Comparison of ENCODE assay signal across 9 cellular contexts in genomic region chr17:40536731-40537171, GRCh38. TPM values are rescaled to one million over a fixed set of nuclear protein-coding genes. Genes with fewer than 3 reads are reported as not detected.
DNase-seq lines count a peak whose midpoint lies in the region; ATAC-seq, FAIRE-seq and TF ChIP-seq lines count a peak whose summit lies in the region.
"Had no signal": no experiment of that assay in that cellular context is flagged by ENCODE, and none has a peak within 500 bp of the region (broad histone marks: within the 10 kb centered on the region; RNA-seq: fewer than 3 reads in every experiment).

No MANE protein-coding gene starts in this region.

- H3K27ac Mint-ChIP-seq in activated CD4-positive, alpha-beta T cell treated with anti-CD3 and anti-CD28 coated beads, Interleukin-2, amount 10 ng/mL, durations not matched to agents 7 days and 5 days, result peak overlapping the region; percentile 13
- H3K27ac Mint-ChIP-seq in astrocyte (ENCODE audit: unreplicated experiment), result no peak overlapping the region

- no peaks in the 10 kb centered on the region for H3K27me3 ChIP-seq in astrocyte (ENCODE audit: insufficient read depth, low read length)
- no peaks in the 10 kb centered on the region for H3K27me3 ChIP-seq in lung (ENCODE audit: control insufficient read depth, insufficient read depth)
- H3K27me3 ChIP-seq in foreskin keratinocyte, result no peaks in the 10 kb centered on the region

- H3K36me3 Mint-ChIP-seq in activated CD4-positive, alpha-beta T cell treated with anti-CD3 and anti-CD28 coated beads, Interleukin-2, amount 10 ng/mL, durations not matched to agents 7 days and 5 days (ENCODE audit: low read depth), result no peaks in the 10 kb centered on the region
- no peaks in the 10 kb centered on the region for H3K36me3 Mint-ChIP-seq in astrocyte (ENCODE audit: low read depth, unreplicated experiment)

- DNase-seq in activated CD4-positive, alpha-beta T cell treated with anti-CD3 and anti-CD28 coated beads, Interleukin-2, amount 10 ng/mL, durations not matched to agents 7 days and 5 days, result no peak
- DNase-seq in activated CD4-positive, alpha-beta T cell treated with anti-CD3 and anti-CD28 coated beads for 4 hours, result no peak
- DNase-seq in astrocyte (ENCODE audit: low read depth), result no peak
- DNase-seq in lung (ENCODE audit: low spot score), result no peak
- DNase-seq in foreskin keratinocyte, result no peak
- DNase-seq: NK-92 treated with Interleukin-12 subunit alpha and Interleukin-12 subunit beta, amount 100 ng/mL, for 24 hours had no signal

- no peaks in the 10 kb centered on the region for H3K9me3 ChIP-seq in astrocyte (ENCODE audit: insufficient read depth, low read depth, low read length)
- no peaks in the 10 kb centered on the region for H3K9me3 ChIP-seq in lung (ENCODE audit: control insufficient read depth in 2 of 2, insufficient read depth in 1 of 2, low read length in 1 of 2)

- H2AFZ ChIP-seq in astrocyte (ENCODE audit: low read depth, low read length), result peak overlapping the region; percentile 43

- no peak for FAIRE-seq in astrocyte (lab: Jason Lieb, UNC)

- peak; percentile 21 for ATAC-seq in lung (ENCODE audit: insufficient read depth, low FRiP score)
- ATAC-seq in HG03342 (IDR thresholded peaks at IDR 0.05; ENCODE audit: unreplicated experiment), result no peak
- no peak for ATAC-seq in foreskin keratinocyte
- no peak for ATAC-seq in HG02973 (IDR thresholded peaks at IDR 0.05; ENCODE audit: unreplicated experiment)

- TF ChIP-seq CTCF in astrocyte (IDR thresholded peaks at IDR 0.05; ENCODE audit: insufficient read depth, low read depth, low read length) (no peak), lung (IDR thresholded peaks at IDR 0.05; ENCODE audit: control extremely low read depth, extremely low read depth) (no peak), foreskin keratinocyte (conservative IDR thresholded peaks at IDR 0.05) (no peak)

- no peak overlapping the region for H3K4me3 Mint-ChIP-seq in activated CD4-positive, alpha-beta T cell treated with anti-CD3 and anti-CD28 coated beads, Interleukin-2, amount 10 ng/mL, durations not matched to agents 7 days and 5 days
- H3K4me3 Mint-ChIP-seq in astrocyte (ENCODE audit: unreplicated experiment), result no peak overlapping the region

- H3K9me3 Mint-ChIP-seq in activated CD4-positive, alpha-beta T cell treated with anti-CD3 and anti-CD28 coated beads, Interleukin-2, amount 10 ng/mL, durations not matched to agents 7 days and 5 days, result no peaks in the 10 kb centered on the region
- H3K9me3 Mint-ChIP-seq in astrocyte (ENCODE audit: unreplicated experiment), result no peaks in the 10 kb centered on the region

- H4K20me1 ChIP-seq in astrocyte (ENCODE audit: insufficient read depth, low read length), result no peaks in the 10 kb centered on the region

- no peak overlapping the region for H3K4me3 ChIP-seq in astrocyte (ENCODE audit: insufficient read depth, low read depth, low read length)
- no peak overlapping the region for H3K4me3 ChIP-seq in lung

- POLR2A ChIA-PET in activated CD4-positive, alpha-beta T cell treated with anti-CD3 and anti-CD28 coated beads, Interleukin-2, amount 10 ng/mL, durations not matched to agents 7 days and 5 days (lab: Charles Lee), result interaction anchor here (0.6 kb wide), 1 partner anchor 93 kb away, joined by 3 read pairs; no protein-coding TSS in a partner anchor

- CTCF ChIA-PET in activated CD4-positive, alpha-beta T cell treated with anti-CD3 and anti-CD28 coated beads, Interleukin-2, amount 10 ng/mL, durations not matched to agents 7 days and 5 days (lab: Charles Lee), result interaction anchor here (0.5 to 21.2 kb wide), 8 partner anchors 11 to 1543 kb away, joined by 3 to 317 read pairs (median 6); partner anchors contain the start of gene TOP2A

- peak overlapping the region; percentile 15 for H3K9ac ChIP-seq in astrocyte (ENCODE audit: low read length)

- H3K27me3 Mint-ChIP-seq in activated CD4-positive, alpha-beta T cell treated with anti-CD3 and anti-CD28 coated beads, Interleukin-2, amount 10 ng/mL, durations not matched to agents 7 days and 5 days, result peaks cover 2% of the 10 kb centered on the region
- peaks cover 4% of the 10 kb centered on the region for H3K27me3 Mint-ChIP-seq in astrocyte (ENCODE audit: low read depth, unreplicated experiment)

- 10 to 29% methylated on average over 4 of the region's 4 CpGs for WGBS in lung, 2 donors

- H3K27ac ChIP-seq in astrocyte (ENCODE audit: low read depth, low read length) (no peak overlapping the region), lung (ENCODE audit: low read depth in 1 of 2, low read length in 1 of 2) (peak overlapping the region; percentile 53 to 85), temporal lobe (ENCODE audit: low read depth, low read length) (peak overlapping the region; percentile 45), foreskin keratinocyte (no peak overlapping the region)

- peak overlapping the region; percentile 42 for H3K4me2 ChIP-seq in astrocyte (ENCODE audit: low read length)

- H3K36me3 ChIP-seq in astrocyte (ENCODE audit: insufficient read depth, low read length) (no peaks in the 10 kb centered on the region), lung (ENCODE audit: control insufficient read depth in 2 of 2, insufficient read depth in 2 of 2, low read length in 2 of 2) (no peaks in the 10 kb centered on the region)

- peaks cover 27% of the 10 kb centered on the region for H3K4me1 ChIP-seq in astrocyte (ENCODE audit: insufficient read depth, low read length)
- H3K4me1 ChIP-seq in lung (ENCODE audit: control insufficient read depth in 2 of 2, insufficient read depth in 2 of 2, low read length in 2 of 2), result peaks cover 16 to 36% of the 10 kb centered on the region in 2 donors
- peaks cover 40% of the 10 kb centered on the region for H3K4me1 ChIP-seq in foreskin keratinocyte

- peaks cover 96% of the 10 kb centered on the region for H3K4me1 Mint-ChIP-seq in activated CD4-positive, alpha-beta T cell treated with anti-CD3 and anti-CD28 coated beads, Interleukin-2, amount 10 ng/mL, durations not matched to agents 7 days and 5 days
- peaks cover 27% of the 10 kb centered on the region for H3K4me1 Mint-ChIP-seq in astrocyte (ENCODE audit: low read depth, unreplicated experiment)

- H3K79me2 ChIP-seq in astrocyte (ENCODE audit: insufficient read depth, low read length), result no peaks in the 10 kb centered on the region

RNA-seq across cellular contexts. Expression of gene CCR7, which starts 28.5 kb away (rescaled TPM):
- total RNA-seq in activated CD4-positive, alpha-beta T cell treated with anti-CD3 and anti-CD28 coated beads, Interleukin-2, amount 10 ng/mL, durations not matched to agents 7 days and 5 days, result 100 to 1,000 TPM; 281 to 323 TPM
- total RNA-seq in astrocyte (not detected in 2 replicates), lung (1 to 10 TPM; 1.8 to 4.0 TPM), temporal lobe (0.25 TPM), foreskin keratinocyte (not detected in 2 replicates)
- polyA plus RNA-seq in lung (1 to 10 TPM; 2.1 to 5.9 TPM), foreskin keratinocyte (not detected in 2 replicates)

RNA-seq across cellular contexts. Expression of gene TNS4, which starts 35.3 kb away (rescaled TPM):
- 1 to 10 TPM; 3.5 to 3.7 TPM for total RNA-seq in activated CD4-positive, alpha-beta T cell treated with anti-CD3 and anti-CD28 coated beads, Interleukin-2, amount 10 ng/mL, durations not matched to agents 7 days and 5 days
- total RNA-seq in astrocyte, result not detected in 2 replicates
- 1 to 10 TPM in 1 of 2 donors, under 1 TPM in 1; 0.17 to 6.8 TPM for total RNA-seq in lung
- 1 to 10 TPM; 2.0 to 2.3 TPM for polyA plus RNA-seq in lung
- not detected for total RNA-seq in temporal lobe
- total RNA-seq in foreskin keratinocyte, result 285 and 352 TPM in 2 replicates
- polyA plus RNA-seq in foreskin keratinocyte, result 271 and 305 TPM in 2 replicates

Comparison
In these comparisons a context has a peak if more than half of its experiments do, and no peak if none do; other contexts are left out.
1. H3K27ac ChIP-seq: peak in lung (2 of 2) and temporal lobe (single experiment); none in astrocyte (single experiment) and foreskin keratinocyte (single experiment).
2. RNA of gene CCR7, which starts 28.5 kb away (total RNA-seq): 281 to 323 TPM in activated CD4-positive, alpha-beta T cell treated with anti-CD3 and anti-CD28 coated beads, Interleukin-2, amount 10 ng/mL, durations not matched to agents 7 days and 5 days; 1.8 to 4.0 TPM in lung, 0.25 TPM in temporal lobe (single experiment), not detected in astrocyte and not detected in foreskin keratinocyte; every median in the first group is over 10 times any median in the second.
3. RNA of gene TNS4, which starts 35.3 kb away (total RNA-seq): 285 to 352 TPM in foreskin keratinocyte; 0.17 to 6.8 TPM in lung, 3.5 to 3.7 TPM in activated CD4-positive, alpha-beta T cell treated with anti-CD3 and anti-CD28 coated beads, Interleukin-2, amount 10 ng/mL, durations not matched to agents 7 days and 5 days, not detected in astrocyte and not detected in temporal lobe (single experiment); every median in the first group is over 10 times any median in the second.